In genomic region chr5:122940890-122941289, GRCh38 we compare ENCODE assay signal across 17 cellular contexts.
"Had no signal": no experiment of that assay in that cellular context is flagged by ENCODE, and none has a peak within 500 bp of the region (broad histone marks: within the 10 kb centered on the region; RNA-seq: fewer than 3 reads in every experiment).

No MANE protein-coding gene starts in this region.

- ATAC-seq: heart left ventricle; left lobe of liver; mucosa of descending colon; natural killer cell treated with Interleukin-12 subunit alpha and Interleukin-12 subunit beta and Interleukin-15 and Interleukin-18, amount 100 ng/mL, for 72 hours; sciatic nerve; stimulated activated naive B cell treated with anti-CD40 and anti-IgM and Interleukin-4, amounts not matched to agents 10 μg/mL and 1 μg/mL and 100 μg/mL, for 72 hours had no signal

- H3K27me3 Mint-ChIP-seq: naive B cell; natural killer cell treated with Interleukin-12 subunit alpha and Interleukin-12 subunit beta and Interleukin-15 and Interleukin-18, amount 100 ng/mL, for 72 hours; stimulated activated naive B cell treated with anti-CD40 and anti-IgM and Interleukin-4, amounts not matched to agents 10 μg/mL and 1 μg/mL and 100 μg/mL, for 72 hours; stimulated activated naive CD8-positive, alpha-beta T cell treated with anti-CD3 and anti-CD28 coated beads, Interleukin-15, Interleukin-2, amounts not matched to agents 100 ng/mL and 50 ng/mL, for 24 hours had no signal

- H3K9me3 Mint-ChIP-seq: natural killer cell treated with Interleukin-12 subunit alpha and Interleukin-12 subunit beta and Interleukin-15 and Interleukin-18, amount 100 ng/mL, for 72 hours; stimulated activated naive B cell treated with anti-CD40 and anti-IgM and Interleukin-4, amounts not matched to agents 10 μg/mL and 1 μg/mL and 100 μg/mL, for 72 hours; stimulated activated naive CD8-positive, alpha-beta T cell treated with anti-CD3 and anti-CD28 coated beads, Interleukin-15, Interleukin-2, amounts not matched to agents 100 ng/mL and 50 ng/mL, for 24 hours had no signal

- DNase-seq: dorsolateral prefrontal cortex; effector CD4-positive, alpha-beta T cell; heart left ventricle; kidney; mesenchymal stem cell; mucosa of descending colon; naive B cell; stimulated activated CD4-positive, alpha-beta T cell treated with anti-CD3 and anti-CD28 coated beads, Interleukin-2, amount 100 ng/mL, for 24 hours; stimulated activated CD4-positive, alpha-beta T cell treated with anti-CD3 and anti-CD28 coated beads, Interleukin-4, amount 100 ng/mL, for 4 hours; stimulated activated naive B cell treated with anti-CD40 and anti-IgM and Interleukin-4, amounts not matched to agents 10 μg/mL and 1 μg/mL and 100 μg/mL, for 72 hours; upper lobe of left lung had no signal

- H3K4me3 Mint-ChIP-seq: mesothelial cell of epicardium; naive B cell; natural killer cell treated with Interleukin-12 subunit alpha and Interleukin-12 subunit beta and Interleukin-15 and Interleukin-18, amount 100 ng/mL, for 72 hours; neural progenitor cell; stimulated activated naive B cell treated with anti-CD40 and anti-IgM and Interleukin-4, amounts not matched to agents 10 μg/mL and 1 μg/mL and 100 μg/mL, for 72 hours; stimulated activated naive CD8-positive, alpha-beta T cell treated with anti-CD3 and anti-CD28 coated beads, Interleukin-15, Interleukin-2, amounts not matched to agents 100 ng/mL and 50 ng/mL, for 24 hours had no signal

- H3K27ac Mint-ChIP-seq: mesothelial cell of epicardium; naive B cell; natural killer cell treated with Interleukin-12 subunit alpha and Interleukin-12 subunit beta and Interleukin-15 and Interleukin-18, amount 100 ng/mL, for 72 hours; neural progenitor cell; stimulated activated naive B cell treated with anti-CD40 and anti-IgM and Interleukin-4, amounts not matched to agents 10 μg/mL and 1 μg/mL and 100 μg/mL, for 72 hours; stimulated activated naive CD8-positive, alpha-beta T cell treated with anti-CD3 and anti-CD28 coated beads, Interleukin-15, Interleukin-2, amounts not matched to agents 100 ng/mL and 50 ng/mL, for 24 hours had no signal
